In genomic region chr4:3497554-3498389, GRCh38 we compare ENCODE assay signal across 23 cellular contexts. TPM values are rescaled to one million over a fixed set of nuclear protein-coding genes. Genes with fewer than 3 reads are reported as not detected.
DNase-seq lines count a peak whose midpoint lies in the region; ATAC-seq and TF ChIP-seq lines count a peak whose summit lies in the region.
"Had no signal": no experiment of that assay in that cellular context is flagged by ENCODE, and none has a peak within 500 bp of the region (broad histone marks: within the 10 kb centered on the region; RNA-seq: fewer than 3 reads in every experiment).

No MANE protein-coding gene starts in this region.

- no peaks in the 10 kb centered on the region for H3K36me3 ChIP-seq in GM23338 (ENCODE audit: insufficient read depth)
- H3K36me3 ChIP-seq in WERI-Rb-1: peaks cover 4% of the 10 kb centered on the region
- H3K36me3 ChIP-seq in mucosa of descending colon (ENCODE audit: low read depth): no peaks in the 10 kb centered on the region
- H3K36me3 ChIP-seq: BE2C, MG63, SJCRH30 had no signal

- H3K36me3 Mint-ChIP-seq in GM23338 (ENCODE audit: low read depth): no peaks in the 10 kb centered on the region
- H3K36me3 Mint-ChIP-seq in stimulated activated effector memory CD8-positive, alpha-beta T cell treated with anti-CD3 and anti-CD28 coated beads, Interleukin-12 subunit alpha, Interleukin-12 subunit beta, amount 100 ng/mL, for 72 hours: no peaks in the 10 kb centered on the region
- H3K36me3 Mint-ChIP-seq: IgD-negative memory B cell had no signal

- peaks cover 11% of the 10 kb centered on the region; the same call in 1 of the 2 replicates for H4K20me1 ChIP-seq in GM23338 (replicated peaks; ENCODE audit: insufficient read depth)

- H3K4me3 Mint-ChIP-seq in GM23338: no peak overlapping the region
- no peak overlapping the region for H3K4me3 Mint-ChIP-seq in stimulated activated effector memory CD8-positive, alpha-beta T cell treated with anti-CD3 and anti-CD28 coated beads, Interleukin-12 subunit alpha, Interleukin-12 subunit beta, amount 100 ng/mL, for 72 hours
- H3K4me3 Mint-ChIP-seq: CD4-positive, alpha-beta T cell; IgD-negative memory B cell had no signal

- no peak overlapping the region for H3K4me2 ChIP-seq in GM23338

- H3K4me3 ChIP-seq in GM23338 (no peak overlapping the region), WERI-Rb-1 (ENCODE audit: low read depth, low read length) (no peak overlapping the region), mucosa of descending colon (no peak overlapping the region)
- H3K4me3 ChIP-seq: MG63, SJCRH30 had no signal

- no peak for TF ChIP-seq CTCF in GM23338 (conservative IDR thresholded peaks at IDR 0.05; ENCODE audit: low read depth in 2 of 2)
- TF ChIP-seq CTCF in WERI-Rb-1 (IDR thresholded peaks at IDR 0.05; ENCODE audit: low read depth, low read length): no peak
- no peak for TF ChIP-seq CTCF in mucosa of descending colon (IDR thresholded peaks at IDR 0.05)

- H3K9me3 Mint-ChIP-seq in GM23338: no peaks in the 10 kb centered on the region
- no peaks in the 10 kb centered on the region for H3K9me3 Mint-ChIP-seq in stimulated activated effector memory CD8-positive, alpha-beta T cell treated with anti-CD3 and anti-CD28 coated beads, Interleukin-12 subunit alpha, Interleukin-12 subunit beta, amount 100 ng/mL, for 72 hours
- H3K9me3 Mint-ChIP-seq: CD4-positive, alpha-beta T cell; IgD-negative memory B cell had no signal

- H3K27ac ChIP-seq in GM23338 (ENCODE audit: low read depth): no peak overlapping the region
- H3K27ac ChIP-seq in WERI-Rb-1: no peak overlapping the region
- H3K27ac ChIP-seq: SJCRH30 had no signal

- H3K4me1 ChIP-seq in GM23338 (ENCODE audit: insufficient read depth) (no peaks in the 10 kb centered on the region), mucosa of descending colon (ENCODE audit: low read depth) (no peaks in the 10 kb centered on the region)
- H3K4me1 ChIP-seq: BE2C had no signal

- H3K9me2 ChIP-seq in GM23338 (ENCODE audit: insufficient read depth): no peaks in the 10 kb centered on the region

- peaks cover 2% of the 10 kb centered on the region; the same call in 2 of the 3 replicates for H3K4me1 Mint-ChIP-seq in GM23338
- H3K4me1 Mint-ChIP-seq in stimulated activated effector memory CD8-positive, alpha-beta T cell treated with anti-CD3 and anti-CD28 coated beads, Interleukin-12 subunit alpha, Interleukin-12 subunit beta, amount 100 ng/mL, for 72 hours: no peaks in the 10 kb centered on the region

- no peaks in the 10 kb centered on the region for H3F3A ChIP-seq in GM23338 (replicated peaks; ENCODE audit: low read depth)

- peak; percentile 38 for DNase-seq in NCI-H82 (lab: John Stamatoyannopoulos, UW)
- no peak for DNase-seq in NCI-H82 treated with DMSO at 0.1 percent for 48 hours (lab: John Stamatoyannopoulos, UW; ENCODE audit: unreplicated experiment)
- DNase-seq in GM23338 (ENCODE audit: low spot score): peak; percentile 39
- peak; percentile 58 for DNase-seq in WERI-Rb-1
- DNase-seq in mucosa of descending colon: no peak
- DNase-seq in stimulated activated effector memory CD8-positive, alpha-beta T cell treated with anti-CD3 and anti-CD28 coated beads, Interleukin-12 subunit alpha, Interleukin-12 subunit beta, amount 100 ng/mL, for 72 hours (ENCODE audit: low spot score in 2 of 2): no peak
- no peak for DNase-seq in NCI-H446 (lab: John Stamatoyannopoulos, UW)
- DNase-seq in dedifferentiated amniotic fluid mesenchymal stem cell (ENCODE audit: extremely low spot score): no peak
- DNase-seq: BE2C; Caco-2; CD4-positive, alpha-beta T cell; Kasumi-1; MG63; NCI-H1092 treated with DMSO at 0.1 percent for 48 hours; NCI-H146; NCI-H2029 treated with DMSO at 0.1 percent for 48 hours; NCI-H2171 treated with DMSO at 0.1 percent for 48 hours; SJCRH30 had no signal

- no peaks in the 10 kb centered on the region for H3K79me2 ChIP-seq in GM23338 (replicated peaks; ENCODE audit: insufficient read depth)

- intact Hi-C loops in mucosa of descending colon (cut with DNase I, micrococcal nuclease): no loop called here

- peaks cover 43% of the 10 kb centered on the region for H3K27me3 Mint-ChIP-seq in GM23338 (ENCODE audit: insufficient read depth, low read depth, poor library complexity)
- H3K27me3 Mint-ChIP-seq: CD4-positive, alpha-beta T cell; IgD-negative memory B cell had no signal

- H3K27me3 ChIP-seq in GM23338 (ENCODE audit: insufficient read depth): peaks cover 52% of the 10 kb centered on the region
- no peaks in the 10 kb centered on the region for H3K27me3 ChIP-seq in WERI-Rb-1 (ENCODE audit: insufficient read depth, low read depth, severe bottlenecking)
- H3K27me3 ChIP-seq: MG63, SJCRH30 had no signal

- ATAC-seq in GM23338 (0 out of 3 replicates have a peak, but pooled peaks have one; percentile 2), mucosa of descending colon (peak; percentile 4)
- ATAC-seq in stimulated activated effector memory CD8-positive, alpha-beta T cell treated with anti-CD3 and anti-CD28 coated beads, Interleukin-12 subunit alpha, Interleukin-12 subunit beta, amount 100 ng/mL, for 72 hours: no peak

- H2AFZ ChIP-seq in GM23338: no peak overlapping the region

- H3K27ac Mint-ChIP-seq in GM23338: no peak overlapping the region
- no peak overlapping the region for H3K27ac Mint-ChIP-seq in stimulated activated effector memory CD8-positive, alpha-beta T cell treated with anti-CD3 and anti-CD28 coated beads, Interleukin-12 subunit alpha, Interleukin-12 subunit beta, amount 100 ng/mL, for 72 hours
- H3K27ac Mint-ChIP-seq: CD4-positive, alpha-beta T cell had no signal

- H3K9me3 ChIP-seq in WERI-Rb-1 (ENCODE audit: severe bottlenecking) (no peaks in the 10 kb centered on the region), mucosa of descending colon (no peaks in the 10 kb centered on the region)
- H3K9me3 ChIP-seq: BE2C, Caco-2, MG63, SJCRH30 had no signal

TF ChIP-seq in GM23338, 12 proteins besides CTCF, POLR2A, EP300 and RAD21 (continues in another document):
- TF ChIP-seq ETS1 (IDR thresholded peaks at IDR 0.05) (no peak), EZH2phosphoT487 (IDR thresholded peaks at IDR 0.05; ENCODE audit: unreplicated experiment) (no peak), ZNF114 (CRISPR knock-in tag; IDR thresholded peaks at IDR 0.05) (no peak), REST (IDR thresholded peaks at IDR 0.05; ENCODE audit: unreplicated experiment) (no peak), ZNF331 (CRISPR knock-in tag; IDR thresholded peaks at IDR 0.05; ENCODE audit: low read depth) (no peak)

RNA-seq across cellular contexts. Expression of gene LRPAP1, which starts 34.5 kb away (rescaled TPM):
- total RNA-seq in GM23338 (2014; rRNA removed; shearing (Covaris generic)): 70.2 and 82.5 TPM in 2 replicates
- 57.2 and 63.0 TPM in 2 replicates for polyA plus RNA-seq in GM23338 (2016; fragmentation: Nextera tagmentation; extraction: Ambion mirVana)
- total RNA-seq in mucosa of descending colon: 100 to 1,000 TPM; 109 to 139 (median 137) TPM

RNA-seq across cellular contexts. Expression of gene DOK7, which starts 34.7 kb away (rescaled TPM):
- 0.52 and 0.54 TPM in 2 replicates for total RNA-seq in GM23338 (2014; rRNA removed; shearing (Covaris generic))
- polyA plus RNA-seq in GM23338 (2016; fragmentation: Nextera tagmentation; extraction: Ambion mirVana): 0.31 and 0.34 TPM in 2 replicates
- total RNA-seq in mucosa of descending colon: under 1 TPM; 0.28 to 0.61 (median 0.39) TPM
- total RNA-seq: CD4-positive, alpha-beta T cell; HT1080; RPMI7951 had no signal

RNA-seq across cellular contexts. Expression of gene HGFAC, which starts 56.0 kb away (rescaled TPM):
- 0.94 TPM in 1 of 2 replicates, not detected in the other for total RNA-seq in GM23338 (2014; rRNA removed; shearing (Covaris generic))
- polyA plus RNA-seq in GM23338 (2016; fragmentation: Nextera tagmentation; extraction: Ambion mirVana): not detected in 2 replicates
- under 1 TPM in 1 of 3 donors, not detected in 2; 0.95 TPM for total RNA-seq in mucosa of descending colon
- total RNA-seq: A172, HT1080, NCI-H460, RPMI7951 had no signal
- polyA plus RNA-seq: IgD-negative memory B cell had no signal

Comparison
In these comparisons a context has a peak if more than half of its experiments do, and no peak if none do; other contexts are left out.
1. DNase-seq: peak in NCI-H82 (single experiment), GM23338 (single experiment) and WERI-Rb-1 (single experiment); none in NCI-H82 treated with DMSO at 0.1 percent for 48 hours (single experiment), mucosa of descending colon (0 of 3), stimulated activated effector memory CD8-positive, alpha-beta T cell treated with anti-CD3 and anti-CD28 coated beads, Interleukin-12 subunit alpha, Interleukin-12 subunit beta, amount 100 ng/mL, for 72 hours (0 of 2), NCI-H446 (0 of 2) and dedifferentiated amniotic fluid mesenchymal stem cell (single experiment).